Comparison of ENCODE assay signal across 8 cellular contexts in genomic region chr1:52552505-52553371, GRCh38. TPM values are rescaled to one million over a fixed set of nuclear protein-coding genes. Genes with fewer than 3 reads are reported as not detected.
A peak's percentile ranks its signal among the peaks of the same experiment; 100 is the strongest.
DNase-seq lines count a peak whose midpoint lies in the region; ATAC-seq and TF ChIP-seq lines count a peak whose summit lies in the region.

Gene TUT4 (minus strand): TSS chr1:52553092. CDS start chr1:52526280, 26,812 bp downstream.

- in situ Hi-C loops in GM23248 (cut with MboI), result no loop called here

- H3K9ac ChIP-seq in GM23248 (peak within 1 kb of the TSS; percentile 86), MM.1S (ENCODE audit: low read length) (peak within 1 kb of the TSS; percentile 91), SK-N-SH (peak within 1 kb of the TSS; percentile 93)

- ATAC-seq in Right ventricle myocardium inferior, result peak; percentile 88

- H3F3A ChIP-seq in GM23248 (ENCODE audit: insufficient read depth) (peaks cover 25% of the 10 kb centered on the region), MM.1S (ENCODE audit: insufficient read depth, low read length) (peaks cover 16% of the 10 kb centered on the region), SK-N-SH (replicated peaks; ENCODE audit: insufficient read depth) (peaks cover 18% of the 10 kb centered on the region)

- TF ChIP-seq CTCF in MM.1S (IDR thresholded peaks at IDR 0.05; ENCODE audit: low read length), result no peak
- peak; percentile 25 for TF ChIP-seq CTCF in SK-N-SH (IDR thresholded peaks at IDR 0.05)
- no peak for TF ChIP-seq CTCF in osteocyte (IDR thresholded peaks at IDR 0.05)
- TF ChIP-seq CTCF in testis (IDR thresholded peaks at IDR 0.05), result peak in 1 of 3 experiments; percentile 7

- H2AFZ ChIP-seq in GM23248 (peak within 1 kb of the TSS; percentile 91), MM.1S (ENCODE audit: low read length) (peak within 1 kb of the TSS; percentile 98), SK-N-SH (ENCODE audit: low read depth) (peak within 1 kb of the TSS; percentile 62; the same call in 1 of the 2 replicates)

- intact Hi-C loops in Right ventricle myocardium inferior (cut with DNase I) (loop anchor here (5.0 kb wide), 2 partner anchors 50 to 135 kb away; partner anchors contain the start of gene GPX7), testis (cut with DNase I; ENCODE audit: low total_unique reads) (no loop called here)

- no peak for TF ChIP-seq RAD21 in SK-N-SH (IDR thresholded peaks at IDR 0.05; ENCODE audit: low read length)

- peaks cover 47% of the 10 kb centered on the region for H3K79me2 ChIP-seq in GM23248 (ENCODE audit: insufficient read depth)
- peaks cover 47% of the 10 kb centered on the region for H3K79me2 ChIP-seq in MM.1S (ENCODE audit: low read length)
- peaks cover 60% of the 10 kb centered on the region for H3K79me2 ChIP-seq in SK-N-SH (ENCODE audit: insufficient read depth)

- H3K27me3 ChIP-seq in GM23248 (replicated peaks; ENCODE audit: insufficient read depth), result no peaks in the 10 kb centered on the region
- no peaks in the 10 kb centered on the region for H3K27me3 ChIP-seq in MM.1S (replicated peaks; ENCODE audit: insufficient read depth, low read length)
- no peaks in the 10 kb centered on the region for H3K27me3 ChIP-seq in SK-N-SH (ENCODE audit: insufficient read depth)
- no peaks in the 10 kb centered on the region for H3K27me3 ChIP-seq in testis

- H3K4me1 ChIP-seq in GM23248 (ENCODE audit: insufficient read depth) (peaks cover 17% of the 10 kb centered on the region), MM.1S (ENCODE audit: low read length) (peaks cover 6% of the 10 kb centered on the region; the same call in 1 of the 2 replicates), SK-N-SH (ENCODE audit: control insufficient read depth in 1 of 2, insufficient read depth in 2 of 2, low read depth in 1 of 2, low read length in 1 of 2) (peaks cover 0 to 11% of the 10 kb centered on the region in 2 experiments), testis (peaks cover 15% of the 10 kb centered on the region)

- H3K4me3 ChIP-seq in GM23248, result peak within 1 kb of the TSS; percentile 87
- peak within 1 kb of the TSS; percentile 89 for H3K4me3 ChIP-seq in MM.1S (ENCODE audit: low read length)
- H3K4me3 ChIP-seq in SK-N-SH (ENCODE audit: low read depth in 2 of 2, low read length in 1 of 2), result peak within 1 kb of the TSS; percentile 89 to 95
- peak within 1 kb of the TSS; percentile 87 to 100 for H3K4me3 ChIP-seq in testis

- H4K20me1 ChIP-seq in GM23248 (ENCODE audit: insufficient read depth) (no peaks in the 10 kb centered on the region), MM.1S (ENCODE audit: insufficient read depth, low read length) (no peaks in the 10 kb centered on the region), SK-N-SH (ENCODE audit: insufficient read depth) (peaks cover 32% of the 10 kb centered on the region)

- H3K27ac ChIP-seq in GM23248, result peak within 1 kb of the TSS; percentile 50
- peak within 1 kb of the TSS; percentile 91 for H3K27ac ChIP-seq in MM.1S (ENCODE audit: low read length)
- peak within 1 kb of the TSS; percentile 84 to 95 for H3K27ac ChIP-seq in SK-N-SH (ENCODE audit: low read depth in 2 of 2, low read length in 1 of 2)
- H3K27ac ChIP-seq in testis, result peak within 1 kb of the TSS; percentile 90 to 99

- H3K27me3 Mint-ChIP-seq in activated naive CD8-positive, alpha-beta T cell, result no peaks in the 10 kb centered on the region
- H3K27me3 Mint-ChIP-seq in osteocyte (ENCODE audit: unreplicated experiment), result no peaks in the 10 kb centered on the region

- no peaks in the 10 kb centered on the region for H3K9me3 Mint-ChIP-seq in activated naive CD8-positive, alpha-beta T cell (ENCODE audit: low read depth)
- no peaks in the 10 kb centered on the region for H3K9me3 Mint-ChIP-seq in osteocyte (ENCODE audit: unreplicated experiment)

- peak; percentile 88 for DNase-seq in DMS79 treated with DMSO at 0.1 percent for 48 hours (lab: John Stamatoyannopoulos, UW)
- peak; percentile 86 for DNase-seq in GM23248
- peak; percentile 66 for DNase-seq in MM.1S
- peak; percentile 91 for DNase-seq in SK-N-SH
- DNase-seq in Right ventricle myocardium inferior (ENCODE audit: missing footprints), result peak; percentile 91
- peak; percentile 93 for DNase-seq in osteocyte (ENCODE audit: extremely low spot score, unreplicated experiment)
- DNase-seq in testis, result peak; percentile 85

- H3K27ac Mint-ChIP-seq in activated naive CD8-positive, alpha-beta T cell, result peak within 1 kb of the TSS; percentile 70
- peak within 1 kb of the TSS; percentile 87 for H3K27ac Mint-ChIP-seq in osteocyte (ENCODE audit: unreplicated experiment)

- H3K4me1 Mint-ChIP-seq in activated naive CD8-positive, alpha-beta T cell (ENCODE audit: low read depth), result peaks cover 39% of the 10 kb centered on the region
- peaks cover 15% of the 10 kb centered on the region for H3K4me1 Mint-ChIP-seq in osteocyte (ENCODE audit: unreplicated experiment)

- no peaks in the 10 kb centered on the region for H3K36me3 ChIP-seq in GM23248 (ENCODE audit: low read depth)
- no peaks in the 10 kb centered on the region for H3K36me3 ChIP-seq in MM.1S (replicated peaks; ENCODE audit: insufficient read depth, low read length)
- no peaks in the 10 kb centered on the region for H3K36me3 ChIP-seq in SK-N-SH (replicated peaks in 1 of 2; ENCODE audit: control insufficient read depth in 1 of 2, insufficient read depth in 2 of 2, low read length in 1 of 2)
- no peaks in the 10 kb centered on the region for H3K36me3 ChIP-seq in testis (ENCODE audit: low read depth, missing control alignments)

- peak within 1 kb of the TSS; percentile 82 for H3K4me3 Mint-ChIP-seq in activated naive CD8-positive, alpha-beta T cell
- no peak within 1 kb of the TSS for H3K4me3 Mint-ChIP-seq in osteocyte (ENCODE audit: unreplicated experiment)

- no peaks in the 10 kb centered on the region for H3K9me3 ChIP-seq in GM23248 (ENCODE audit: low read depth)
- H3K9me3 ChIP-seq in MM.1S (replicated peaks; ENCODE audit: insufficient read depth, low read length), result no peaks in the 10 kb centered on the region
- no peaks in the 10 kb centered on the region for H3K9me3 ChIP-seq in SK-N-SH
- H3K9me3 ChIP-seq in testis, result no peaks in the 10 kb centered on the region

- CTCF ChIA-PET in SK-N-SH (lab: Yijun Ruan, JAX), result interaction anchor here (0.7 to 1.9 kb wide), 4 partner anchors 41 to 148 kb away, joined by 3 to 15 read pairs (median 3); partner anchors contain the start of genes ORC1 and PRPF38A

- H3K9me2 ChIP-seq in GM23248 (ENCODE audit: insufficient read depth), result no peaks in the 10 kb centered on the region
- H3K9me2 ChIP-seq in MM.1S (replicated peaks; ENCODE audit: insufficient read depth, low read length), result no peaks in the 10 kb centered on the region
- H3K9me2 ChIP-seq in SK-N-SH, result no peaks in the 10 kb centered on the region

- no peak for TF ChIP-seq EP300 in SK-N-SH (IDR thresholded peaks at IDR 0.05; ENCODE audit: borderline replicate concordance in 1 of 2, low read depth in 1 of 2, low read length in 1 of 2)

- H3K4me2 ChIP-seq in GM23248 (ENCODE audit: unreplicated experiment), result peak within 1 kb of the TSS; percentile 93
- H3K4me2 ChIP-seq in MM.1S (ENCODE audit: low read depth, low read length), result peak within 1 kb of the TSS; percentile 99
- peak within 1 kb of the TSS; percentile 78 for H3K4me2 ChIP-seq in SK-N-SH

- POLR2A ChIA-PET in SK-N-SH (lab: Yijun Ruan, JAX), result interaction anchor here (0.6 to 2.7 kb wide), 12 partner anchors 8 to 764 kb away, joined by 3 to 12 read pairs (median 3); partner anchors contain the start of genes GPX7, ORC1, PRPF38A and SHISAL2A

- WGBS in GM23248 (ENCODE audit: low coverage in 1 of 2, low lambda C conversion rate in 2 of 2, missing lambda C conversion rate in 2 of 2), 2 experiments, result 1% methylated on average over 47 to 67 of the region's 68 CpGs
- WGBS in SK-N-SH (ENCODE audit: low lambda C conversion rate), result 3% methylated on average over 31 of the region's 68 CpGs
- 0 to 1% methylated on average over 18 to 53 of the region's 68 CpGs for WGBS in testis, 2 donors

- no peak for TF ChIP-seq POLR2A in testis (IDR thresholded peaks at IDR 0.05)

- H3K36me3 Mint-ChIP-seq in activated naive CD8-positive, alpha-beta T cell, result no peaks in the 10 kb centered on the region
- H3K36me3 Mint-ChIP-seq in osteocyte (ENCODE audit: unreplicated experiment), result no peaks in the 10 kb centered on the region

TF ChIP-seq in SK-N-SH, 30 proteins besides CTCF, POLR2A, EP300 and RAD21:
- TF ChIP-seq NFIC (IDR thresholded peaks at IDR 0.05; ENCODE audit: borderline replicate concordance) (no peak), TAF1 (IDR thresholded peaks at IDR 0.05; ENCODE audit: borderline replicate concordance, low read depth, low read length) (peak; percentile 84), YY1 (IDR thresholded peaks at IDR 0.05; ENCODE audit: low read depth) (peak; percentile 88), MXI1 (IDR thresholded peaks at IDR 0.05; ENCODE audit: low read depth, low read length) (peak; percentile 13; the same call in 1 of the 2 replicates)

RNA-seq across cellular contexts. Expression of gene TUT4, which starts in this region (rescaled TPM):
- total RNA-seq in GM23248 (2014; rRNA removed; shearing (Covaris generic)), result 14.9 and 29.1 TPM in 2 replicates
- polyA plus RNA-seq in GM23248 (2016; fragmentation: Nextera tagmentation; extraction: Ambion mirVana) (13.9 and 18.9 TPM in 2 replicates), SK-N-SH (2012; rRNA removed) (27.2 and 28.3 TPM in 2 replicates), testis (ENCODE audit: insufficient read depth, low read depth, low replicate concordance) (63.3 TPM)
- polyA plus RNA-seq in SK-N-SH (2012; cell fraction: cytosol; rRNA removed), result 17.6 and 18.1 TPM in 2 replicates
- 123 and 132 TPM in 2 replicates for polyA plus RNA-seq in SK-N-SH (2012; cell fraction: nucleus; rRNA removed)
- total RNA-seq in Right ventricle myocardium inferior (32.7 TPM), osteocyte (53.7 and 56.4 TPM in 2 replicates), testis (100 to 1,000 TPM; 136 to 146 TPM)

Comparison
In these comparisons a context has a peak if more than half of its experiments do, and no peak if none do; other contexts are left out.
1. Peak in every context shown above with its lines: DNase-seq, ATAC-seq, H3K4me3 ChIP-seq and H3K27ac ChIP-seq.